Comparison of ENCODE assay signal across 28 cellular contexts in the genomic region with DNA sequence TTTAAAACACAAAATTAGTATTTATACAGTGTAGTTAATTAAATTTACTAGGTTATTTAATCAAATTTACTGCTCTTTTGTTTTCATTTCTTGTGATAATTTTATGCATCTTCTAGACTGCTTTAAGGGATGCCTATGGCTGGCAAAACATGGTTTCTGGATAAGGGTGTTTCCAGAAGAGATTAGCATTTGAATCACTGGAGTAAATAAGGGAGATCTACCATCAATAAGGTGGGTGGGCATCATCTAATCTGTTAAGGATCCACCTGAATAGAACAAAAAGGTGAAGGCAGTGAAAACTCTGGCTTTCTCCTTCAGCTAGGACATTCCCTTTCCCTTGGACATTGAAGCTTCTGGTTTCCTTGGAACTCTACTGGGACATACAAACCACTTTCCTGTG.
"Had no signal": no experiment of that assay in that cellular context is flagged by ENCODE, and none has a peak within 500 bp of the region (broad histone marks: within the 10 kb centered on the region; RNA-seq: fewer than 3 reads in every experiment).

No MANE protein-coding gene starts in this region.

- H3K27me3 ChIP-seq: ascending aorta, breast epithelium, cardiac muscle cell, dorsolateral prefrontal cortex had no signal

- DNase-seq: activated CD4-positive, alpha-beta memory T cell treated with anti-CD3 and anti-CD28 coated beads, Interleukin-2, amount 10 ng/mL, durations not matched to agents 7 days and 5 days; activated CD4-positive, alpha-beta T cell treated with anti-CD3 and anti-CD28 coated beads for 1 hour; activated CD4-positive, alpha-beta T cell treated with anti-CD3 and anti-CD28 coated beads for 4 hours; activated CD4-positive, alpha-beta T cell treated with anti-CD3 and anti-CD28 coated beads, Interleukin-2, amount 10 ng/mL, durations not matched to agents 7 days and 5 days; activated CD4-positive, alpha-beta T cell treated with anti-CD3 and anti-CD28 coated beads, Interleukin-2, amount 50 U/mL, for 4 hours; activated CD8-positive, alpha-beta memory T cell treated with anti-CD3 and anti-CD28 coated beads, Interleukin-2, amount 50 U/mL, for 48 hours; activated gamma-delta T cell; activated naive CD4-positive, alpha-beta T cell; activated naive CD4-positive, alpha-beta T cell treated with anti-CD3 and anti-CD28 coated beads, Interleukin-2, amount 10 ng/mL, durations not matched to agents 7 days and 5 days; activated naive CD8-positive, alpha-beta T cell treated with anti-CD3 and anti-CD28 coated beads, Interleukin-2, amount 10 ng/mL, durations not matched to agents 7 days and 5 days; activated T-cell treated with anti-CD3 and anti-CD28 coated beads for 4 hours; activated T-cell treated with anti-CD3 and anti-CD28 coated beads, Interleukin-2, amount 50 U/mL, for 24 hours; activated T-cell treated with anti-CD3 and anti-CD28 coated beads, Interleukin-2, amount 50 U/mL, for 72 hours; central memory CD4-positive, alpha-beta T cell; cerebellar nuclear complex; dorsolateral prefrontal cortex; effector memory CD4-positive, alpha-beta T cell; endodermal cell; foreskin fibroblast; T-helper 2 cell had no signal

- H3K27me3 Mint-ChIP-seq: activated naive CD4-positive, alpha-beta T cell treated with anti-CD3 and anti-CD28 coated beads, Interleukin-2, amount 10 ng/mL, durations not matched to agents 7 days and 5 days; dendritic cell treated with granulocyte-macrophage colony-stimulating factor and Interleukin-4, amounts not matched to agents 40 ng/mL and 50 ng/mL, for 4 days had no signal

- H3K4me1 Mint-ChIP-seq: activated CD4-positive, alpha-beta memory T cell treated with anti-CD3 and anti-CD28 coated beads, Interleukin-2, amount 10 ng/mL, durations not matched to agents 7 days and 5 days; activated CD4-positive, alpha-beta T cell treated with anti-CD3 and anti-CD28 coated beads, Interleukin-2, amount 10 ng/mL, durations not matched to agents 7 days and 5 days; activated naive CD4-positive, alpha-beta T cell treated with anti-CD3 and anti-CD28 coated beads, Interleukin-2, amount 10 ng/mL, durations not matched to agents 7 days and 5 days; activated naive CD8-positive, alpha-beta T cell treated with anti-CD3 and anti-CD28 coated beads, Interleukin-2, amount 10 ng/mL, durations not matched to agents 7 days and 5 days; brain had no signal

- H3K36me3 Mint-ChIP-seq: activated naive CD4-positive, alpha-beta T cell treated with anti-CD3 and anti-CD28 coated beads, Interleukin-2, amount 10 ng/mL, durations not matched to agents 7 days and 5 days; activated naive CD4-positive, alpha-beta T cell treated with anti-CD3 and anti-CD28 coated beads, Interleukin-2, amount 50 U/mL, for 72 hours; activated naive CD8-positive, alpha-beta T cell treated with anti-CD3 and anti-CD28 coated beads, Interleukin-2, amount 10 ng/mL, durations not matched to agents 7 days and 5 days; brain had no signal

- H3K27ac Mint-ChIP-seq: activated CD4-positive, alpha-beta memory T cell treated with anti-CD3 and anti-CD28 coated beads, Interleukin-2, amount 10 ng/mL, durations not matched to agents 7 days and 5 days; activated CD4-positive, alpha-beta T cell treated with anti-CD3 and anti-CD28 coated beads, Interleukin-2, amount 10 ng/mL, durations not matched to agents 7 days and 5 days; activated naive CD4-positive, alpha-beta T cell treated with anti-CD3 and anti-CD28 coated beads, Interleukin-2, amount 10 ng/mL, durations not matched to agents 7 days and 5 days; activated naive CD4-positive, alpha-beta T cell treated with anti-CD3 and anti-CD28 coated beads, Interleukin-2, amount 50 U/mL, for 72 hours; activated naive CD8-positive, alpha-beta T cell treated with anti-CD3 and anti-CD28 coated beads, Interleukin-2, amount 10 ng/mL, durations not matched to agents 7 days and 5 days; activated T-cell treated with anti-CD3 and anti-CD28 coated beads, Interleukin-2, amount 50 U/mL, for 24 hours; activated T-cell treated with anti-CD3 and anti-CD28 coated beads, Interleukin-2, amount 50 U/mL, for 72 hours; brain; dendritic cell treated with granulocyte-macrophage colony-stimulating factor and Interleukin-4, amounts not matched to agents 40 ng/mL and 50 ng/mL, for 4 days; endodermal cell had no signal

- H3K4me3 ChIP-seq: ascending aorta, breast epithelium, cardiac muscle cell, coronary artery, dorsolateral prefrontal cortex had no signal

- H3K27ac ChIP-seq: ascending aorta, breast epithelium, cardiac muscle cell, coronary artery, dorsolateral prefrontal cortex had no signal

- H3K9me3 ChIP-seq: ascending aorta, breast epithelium had no signal

- H3K9me3 Mint-ChIP-seq: activated CD4-positive, alpha-beta memory T cell treated with anti-CD3 and anti-CD28 coated beads, Interleukin-2, amount 10 ng/mL, durations not matched to agents 7 days and 5 days; activated CD4-positive, alpha-beta T cell treated with anti-CD3 and anti-CD28 coated beads, Interleukin-2, amount 10 ng/mL, durations not matched to agents 7 days and 5 days; activated naive CD4-positive, alpha-beta T cell treated with anti-CD3 and anti-CD28 coated beads, Interleukin-2, amount 10 ng/mL, durations not matched to agents 7 days and 5 days; activated naive CD4-positive, alpha-beta T cell treated with anti-CD3 and anti-CD28 coated beads, Interleukin-2, amount 50 U/mL, for 72 hours; activated naive CD8-positive, alpha-beta T cell treated with anti-CD3 and anti-CD28 coated beads, Interleukin-2, amount 10 ng/mL, durations not matched to agents 7 days and 5 days; activated T-cell treated with anti-CD3 and anti-CD28 coated beads, Interleukin-2, amount 50 U/mL, for 24 hours; activated T-cell treated with anti-CD3 and anti-CD28 coated beads, Interleukin-2, amount 50 U/mL, for 72 hours; dendritic cell treated with granulocyte-macrophage colony-stimulating factor and Interleukin-4, amounts not matched to agents 40 ng/mL and 50 ng/mL, for 4 days had no signal

- ATAC-seq: activated naive CD4-positive, alpha-beta T cell treated with anti-CD3 and anti-CD28 coated beads, Interleukin-2, amount 50 U/mL, for 72 hours; activated T-cell treated with anti-CD3 and anti-CD28 coated beads, Interleukin-2, amount 50 U/mL, for 72 hours; esophagus mucosa had no signal

- H3K4me3 Mint-ChIP-seq: activated CD4-positive, alpha-beta memory T cell treated with anti-CD3 and anti-CD28 coated beads, Interleukin-2, amount 10 ng/mL, durations not matched to agents 7 days and 5 days; activated CD4-positive, alpha-beta T cell treated with anti-CD3 and anti-CD28 coated beads, Interleukin-2, amount 10 ng/mL, durations not matched to agents 7 days and 5 days; activated naive CD4-positive, alpha-beta T cell treated with anti-CD3 and anti-CD28 coated beads, Interleukin-2, amount 10 ng/mL, durations not matched to agents 7 days and 5 days; activated naive CD8-positive, alpha-beta T cell treated with anti-CD3 and anti-CD28 coated beads, Interleukin-2, amount 10 ng/mL, durations not matched to agents 7 days and 5 days; activated T-cell treated with anti-CD3 and anti-CD28 coated beads, Interleukin-2, amount 50 U/mL, for 24 hours; activated T-cell treated with anti-CD3 and anti-CD28 coated beads, Interleukin-2, amount 50 U/mL, for 72 hours; brain; dendritic cell treated with granulocyte-macrophage colony-stimulating factor and Interleukin-4, amounts not matched to agents 40 ng/mL and 50 ng/mL, for 4 days; endodermal cell had no signal

- H3K4me1 ChIP-seq: ascending aorta, breast epithelium had no signal

- H3K36me3 ChIP-seq: ascending aorta, breast epithelium, cardiac muscle cell had no signal
